ENCODE assay signal across 24 cellular contexts in genomic region chr17:45266372-45266926, GRCh38. TPM values are rescaled to one million over a fixed set of nuclear protein-coding genes. Genes with fewer than 3 reads are reported as not detected.
A peak's percentile ranks its signal among the peaks of the same experiment; 100 is the strongest.
DNase-seq lines count a peak whose midpoint lies in the region; TF ChIP-seq lines count a peak whose summit lies in the region.
"Had no signal": no experiment of that assay in that cellular context is flagged by ENCODE, and none has a peak within 500 bp of the region (broad histone marks: within the 10 kb centered on the region; RNA-seq: fewer than 3 reads in every experiment).

No MANE protein-coding gene starts in this region.

- no peak overlapping the region for H3K4me3 Mint-ChIP-seq in activated naive CD8-positive, alpha-beta T cell
- H3K4me3 Mint-ChIP-seq in activated naive CD8-positive, alpha-beta T cell treated with anti-CD3 and anti-CD28 coated beads for 36 hours, result no peak overlapping the region
- H3K4me3 Mint-ChIP-seq: nephron progenitor cell had no signal

- no peak overlapping the region for H3K4me3 ChIP-seq in muscle layer of duodenum (ENCODE audit: low read depth in 1 of 2, low read length in 2 of 2)
- H3K4me3 ChIP-seq in stomach smooth muscle (ENCODE audit: low read length in 2 of 2), result no peak overlapping the region
- H3K4me3 ChIP-seq: esophagus muscularis mucosa, PC-9 had no signal

- H3K27ac Mint-ChIP-seq in activated naive CD8-positive, alpha-beta T cell, result peak overlapping the region; percentile 68
- H3K27ac Mint-ChIP-seq in activated naive CD8-positive, alpha-beta T cell treated with anti-CD3 and anti-CD28 coated beads for 36 hours, result no peak overlapping the region
- H3K27ac Mint-ChIP-seq: nephron progenitor cell had no signal

- no peaks in the 10 kb centered on the region for H3K9me3 ChIP-seq in muscle layer of duodenum (ENCODE audit: control insufficient read depth in 1 of 2, low read length in 2 of 2)
- no peaks in the 10 kb centered on the region for H3K9me3 ChIP-seq in stomach smooth muscle (ENCODE audit: control insufficient read depth in 2 of 2, low read length in 2 of 2)
- H3K9me3 ChIP-seq: esophagus muscularis mucosa had no signal

- peaks cover 25% of the 10 kb centered on the region for H3K4me1 Mint-ChIP-seq in activated naive CD8-positive, alpha-beta T cell (ENCODE audit: low read depth)
- H3K4me1 Mint-ChIP-seq in activated naive CD8-positive, alpha-beta T cell treated with anti-CD3 and anti-CD28 coated beads for 36 hours, result peaks cover 36% of the 10 kb centered on the region

- POLR2A ChIA-PET in RWPE1 (lab: Yijun Ruan, JAX; ENCODE audit: low non-redundant PET), result interaction anchor here (0.6 kb wide), 1 partner anchor 118 kb away, joined by 3 read pairs; the partner anchor contains the start of gene HEXIM1

- H3K27ac ChIP-seq in RWPE1 (peak overlapping the region; percentile 66), muscle layer of duodenum (ENCODE audit: low read length) (peak overlapping the region; percentile 63), stomach smooth muscle (ENCODE audit: low read length) (peak overlapping the region; percentile 24)
- H3K27ac ChIP-seq: esophagus muscularis mucosa, PC-9 had no signal

- H3K9ac ChIP-seq in stomach smooth muscle (ENCODE audit: low read length in 2 of 2), result no peak overlapping the region

- CTCF ChIA-PET in RWPE1 (lab: Yijun Ruan, JAX), result interaction anchor here (0.7 to 2.6 kb wide), 5 partner anchors 11 to 92 kb away, joined by 3 to 17 read pairs (median 4); no protein-coding TSS in a partner anchor

- no peaks in the 10 kb centered on the region for H3K27me3 ChIP-seq in muscle layer of duodenum (ENCODE audit: low read depth, low read length)
- no peaks in the 10 kb centered on the region for H3K27me3 ChIP-seq in stomach smooth muscle (ENCODE audit: control insufficient read depth in 1 of 2, insufficient read depth in 2 of 2, low read length in 2 of 2)
- H3K27me3 ChIP-seq: esophagus muscularis mucosa had no signal

- peaks cover 13 to 15% of the 10 kb centered on the region in 2 donors for H3K4me1 ChIP-seq in muscle layer of duodenum (ENCODE audit: control insufficient read depth in 1 of 2, insufficient read depth in 2 of 2, low read length in 2 of 2)
- peaks cover 15% of the 10 kb centered on the region for H3K4me1 ChIP-seq in stomach smooth muscle (ENCODE audit: control insufficient read depth, insufficient read depth, low read length)

- peaks cover 72% of the 10 kb centered on the region in 2 donors for H3K36me3 ChIP-seq in muscle layer of duodenum (ENCODE audit: control insufficient read depth in 1 of 2, insufficient read depth in 2 of 2, low read length in 2 of 2)
- H3K36me3 ChIP-seq in stomach smooth muscle (ENCODE audit: control insufficient read depth in 2 of 2, insufficient read depth in 2 of 2, low read length in 2 of 2), result peaks cover 71% of the 10 kb centered on the region in 2 donors

- no peaks in the 10 kb centered on the region for H3K27me3 Mint-ChIP-seq in activated naive CD8-positive, alpha-beta T cell
- H3K27me3 Mint-ChIP-seq in activated naive CD8-positive, alpha-beta T cell treated with anti-CD3 and anti-CD28 coated beads for 36 hours, result no peaks in the 10 kb centered on the region

- no peaks in the 10 kb centered on the region for H3K9me3 Mint-ChIP-seq in activated naive CD8-positive, alpha-beta T cell (ENCODE audit: low read depth)
- H3K9me3 Mint-ChIP-seq in activated naive CD8-positive, alpha-beta T cell treated with anti-CD3 and anti-CD28 coated beads for 36 hours, result no peaks in the 10 kb centered on the region
- H3K9me3 Mint-ChIP-seq: nephron progenitor cell had no signal

- peaks cover 2% of the 10 kb centered on the region for H3K36me3 Mint-ChIP-seq in activated naive CD8-positive, alpha-beta T cell
- H3K36me3 Mint-ChIP-seq in activated naive CD8-positive, alpha-beta T cell treated with anti-CD3 and anti-CD28 coated beads for 36 hours, result peaks cover 28% of the 10 kb centered on the region

- DNase-seq in activated naive CD8-positive, alpha-beta T cell treated with anti-CD3 and anti-CD28 coated beads for 36 hours, result no peak
- DNase-seq in RWPE1 (ENCODE audit: low spot score), result no peak
- DNase-seq in activated CD4-positive, CD25-positive, alpha-beta regulatory T cell (lab: John Stamatoyannopoulos, UW), result no peak
- DNase-seq in OCI-M2 (lab: John Stamatoyannopoulos, UW; ENCODE audit: unreplicated experiment), result no peak
- DNase-seq in NCI-H446 (lab: John Stamatoyannopoulos, UW), result no peak
- DNase-seq: activated CD4-positive, alpha-beta T cell treated with anti-CD3 and anti-CD28 coated beads, Interleukin-2, amount 50 U/mL, for 1 hour; activated CD8-positive, alpha-beta memory T cell treated with anti-CD3 and anti-CD28 coated beads, Interleukin-2, amount 50 U/mL, for 48 hours; activated gamma-delta T cell treated with Interleukin-2 at 50 U/mL for 16 hours; aorta; DND-41; effector memory CD4-positive, alpha-beta T cell; H7; NCI-H1092; NCI-H2029 treated with DMSO at 0.1 percent for 48 hours; NCI-H345; nephron progenitor cell had no signal

- TF ChIP-seq CTCF in RWPE1 (conservative IDR thresholded peaks at IDR 0.05; ENCODE audit: low read depth), result no peak

RNA-seq across cellular contexts. Expression of gene SPATA32, which starts 4.6 kb away (rescaled TPM):
- total RNA-seq in activated naive CD8-positive, alpha-beta T cell treated with anti-CD3 and anti-CD28 coated beads for 36 hours, result under 1 TPM; 0.62 to 0.68 TPM
- total RNA-seq: aorta, esophagus muscularis mucosa, glomerular endothelial cell, pulmonary artery endothelial cell, temporal lobe had no signal

RNA-seq across cellular contexts. Expression of gene FMNL1, which starts 44.8 kb away (rescaled TPM):
- 100 to 1,000 TPM; 215 to 219 TPM for total RNA-seq in activated naive CD8-positive, alpha-beta T cell treated with anti-CD3 and anti-CD28 coated beads for 36 hours

RNA-seq across cellular contexts. Expression of gene MAP3K14, which starts 50.4 kb away (rescaled TPM):
- 10 to 100 TPM; 27.1 to 28.3 TPM for total RNA-seq in activated naive CD8-positive, alpha-beta T cell treated with anti-CD3 and anti-CD28 coated beads for 36 hours
